6 cellular contexts compared by ENCODE assay signal in genomic region chr11:84806354-84806753, GRCh38.
"Had no signal": no experiment of that assay in that cellular context is flagged by ENCODE, and none has a peak within 500 bp of the region (broad histone marks: within the 10 kb centered on the region; RNA-seq: fewer than 3 reads in every experiment).

No MANE protein-coding gene starts in this region.

- H3K4me3 ChIP-seq: K562 had no signal

- DNase-seq: IMR-90, KBM-7, KG1 had no signal

- H3K27ac ChIP-seq: HL-60, KMS-11 had no signal
